1 cellular context compared by ENCODE assay signal in the genomic region with DNA sequence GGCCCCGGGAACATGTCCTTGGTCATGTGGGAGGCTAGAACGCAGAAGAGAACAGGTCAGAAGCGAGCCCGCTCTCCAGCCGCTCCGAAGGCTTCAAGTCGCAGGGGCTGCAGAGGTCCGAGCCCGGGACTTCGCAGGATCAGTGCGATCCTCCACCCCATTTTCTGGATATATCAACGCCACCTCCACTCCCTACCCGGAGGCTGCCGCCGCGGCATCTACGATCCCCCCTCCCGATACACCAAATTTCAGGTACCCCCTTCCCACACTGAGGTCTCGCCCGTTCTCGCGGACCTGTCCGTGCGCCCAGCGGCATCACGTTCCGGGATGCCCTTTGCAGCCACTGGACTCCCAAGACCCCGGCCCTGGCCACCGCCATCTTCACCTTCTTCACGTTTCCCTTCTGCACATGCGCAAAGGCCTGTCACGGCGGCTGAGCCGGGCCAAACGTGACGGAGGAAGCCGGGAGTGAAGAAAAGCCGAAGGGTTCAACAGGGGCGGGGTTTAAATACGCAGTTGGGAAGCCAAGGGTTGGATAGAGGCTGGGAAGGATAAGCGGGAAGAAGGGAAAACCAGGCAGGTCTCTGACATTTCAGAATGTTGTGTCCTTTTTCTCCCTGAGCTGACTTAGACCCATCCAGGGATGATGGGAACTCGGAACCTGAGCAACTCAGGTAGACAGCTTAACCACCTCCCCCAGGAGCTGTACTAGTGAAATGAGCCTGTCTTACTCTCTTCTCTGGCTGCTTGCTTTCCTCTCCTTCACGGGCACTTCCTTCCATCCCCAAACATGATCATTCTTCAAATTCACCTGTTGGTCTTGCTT.
TF ChIP-seq lines count a peak whose summit lies in the region.

A gene (minus strand): TSS at position 399 of the 826 bp plus-strand sequence. CDS start 20 bp downstream, at position 379.

TF ChIP-seq in HEK293, 187 proteins besides CTCF, POLR2A, EP300 and RAD21 (continued from another document):
- TF ChIP-seq ZNF266 (tag by site-specific recombination; IDR thresholded peaks at IDR 0.05; ENCODE audit: low read depth): no peak
- no peak for TF ChIP-seq ZNF747 (tag by site-specific recombination; IDR thresholded peaks at IDR 0.05)
- TF ChIP-seq ZNF169 (tag by site-specific recombination; IDR thresholded peaks at IDR 0.05): no peak
- TF ChIP-seq ZNF76 (tag by site-specific recombination; IDR thresholded peaks at IDR 0.05; ENCODE audit: borderline replicate concordance, low read depth): peak; percentile 88
- TF ChIP-seq ZNF121 (tag by site-specific recombination; IDR thresholded peaks at IDR 0.05): no peak
- no peak for TF ChIP-seq ZNF416 (tag by site-specific recombination; IDR thresholded peaks at IDR 0.05)
- TF ChIP-seq PRDM1 (tag by site-specific recombination; IDR thresholded peaks at IDR 0.05): peak; percentile 71
- TF ChIP-seq ZNF24 (tag by site-specific recombination; IDR thresholded peaks at IDR 0.05): peak; percentile 64; the same call in 1 of the 2 replicates
- peak; percentile 28; the same call in 1 of the 2 replicates for TF ChIP-seq ZEB2 (tag by site-specific recombination; IDR thresholded peaks at IDR 0.05)
- no peak for TF ChIP-seq ZNF654 (tag by site-specific recombination; IDR thresholded peaks at IDR 0.05; ENCODE audit: low read depth)
- no peak for TF ChIP-seq ZNF132 (tag by site-specific recombination; IDR thresholded peaks at IDR 0.05; ENCODE audit: borderline replicate concordance)
- no peak for TF ChIP-seq ZNF571 (tag by site-specific recombination; IDR thresholded peaks at IDR 0.05)
- TF ChIP-seq ZNF221 (tag by site-specific recombination; IDR thresholded peaks at IDR 0.05; ENCODE audit: borderline replicate concordance): no peak
- no peak for TF ChIP-seq ZNF112 (tag by site-specific recombination; IDR thresholded peaks at IDR 0.05)
- no peak for TF ChIP-seq ZNF184 (tag by site-specific recombination; IDR thresholded peaks at IDR 0.05)
- no peak for TF ChIP-seq ZNF155 (tag by site-specific recombination; IDR thresholded peaks at IDR 0.05)
- TF ChIP-seq, protein P1, sequence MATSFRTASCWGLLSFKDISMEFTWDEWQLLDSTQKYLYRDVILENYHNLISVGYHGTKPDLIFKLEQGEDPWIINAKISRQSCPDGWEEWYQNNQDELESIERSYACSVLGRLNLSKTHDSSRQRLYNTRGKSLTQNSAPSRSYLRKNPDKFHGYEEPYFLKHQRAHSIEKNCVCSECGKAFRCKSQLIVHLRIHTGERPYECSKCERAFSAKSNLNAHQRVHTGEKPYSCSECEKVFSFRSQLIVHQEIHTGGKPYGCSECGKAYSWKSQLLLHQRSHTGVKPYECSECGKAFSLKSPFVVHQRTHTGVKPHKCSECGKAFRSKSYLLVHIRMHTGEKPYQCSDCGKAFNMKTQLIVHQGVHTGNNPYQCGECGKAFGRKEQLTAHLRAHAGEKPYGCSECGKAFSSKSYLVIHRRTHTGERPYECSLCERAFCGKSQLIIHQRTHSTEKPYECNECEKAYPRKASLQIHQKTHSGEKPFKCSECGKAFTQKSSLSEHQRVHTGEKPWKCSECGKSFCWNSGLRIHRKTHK (tag by site-specific recombination; IDR thresholded peaks at IDR 0.05): no peak
- no peak for TF ChIP-seq ZNF354C (tag by site-specific recombination; IDR thresholded peaks at IDR 0.05; ENCODE audit: borderline replicate concordance, low read depth)
